In genomic region chr5:179818746-179819295, GRCh38 we compare ENCODE assay signal across 1 cellular context.
TF ChIP-seq lines count a peak whose summit lies in the region.

No MANE protein-coding gene starts in this region.

TF ChIP-seq in A549, 52 proteins besides CTCF, POLR2A, EP300 and RAD21 (continued from another document):
- TF ChIP-seq REST (IDR thresholded peaks at IDR 0.05) (no peak), GATA3 (IDR thresholded peaks at IDR 0.05; ENCODE audit: borderline replicate concordance) (peak; percentile 89), ZSCAN20 (CRISPR knock-in tag; IDR thresholded peaks at IDR 0.05) (no peak), HOXB13 (CRISPR knock-in tag; IDR thresholded peaks at IDR 0.05; ENCODE audit: low read depth) (no peak), NPAS2 (CRISPR knock-in tag; IDR thresholded peaks at IDR 0.05; ENCODE audit: borderline replicate concordance) (no peak), USF2 (IDR thresholded peaks at IDR 0.05) (peak; percentile 95), FOSB (CRISPR knock-in tag; IDR thresholded peaks at IDR 0.05) (no peak), HMGXB4 (CRISPR knock-in tag; IDR thresholded peaks at IDR 0.05; ENCODE audit: borderline replicate concordance) (no peak), CBX8 (IDR thresholded peaks at IDR 0.05) (no peak), RCOR1 (IDR thresholded peaks at IDR 0.05; ENCODE audit: low read depth, low read length) (no peak), NFE2L2 (conservative IDR thresholded peaks at IDR 0.05; ENCODE audit: low read length) (peak; percentile 55; the same call in 1 of the 2 replicates), MAFK (IDR thresholded peaks at IDR 0.05; ENCODE audit: partially characterized antibody) (peak; percentile 15), HEYL (CRISPR knock-in tag; IDR thresholded peaks at IDR 0.05) (no peak), RNF2 (IDR thresholded peaks at IDR 0.05; ENCODE audit: borderline replicate concordance, low read depth) (no peak), JUNB (IDR thresholded peaks at IDR 0.05) (peak; percentile 87), KDM5A (IDR thresholded peaks at IDR 0.05) (no peak), ZFP36 (IDR thresholded peaks at IDR 0.05; ENCODE audit: borderline replicate concordance, partially characterized antibody) (no peak), ATOH8 (CRISPR knock-in tag; IDR thresholded peaks at IDR 0.05; ENCODE audit: low read depth) (peak; percentile 30; the same call in 1 of the 2 replicates), TP53 (CRISPR knock-in tag; IDR thresholded peaks at IDR 0.05) (0 out of 2 replicates have a peak, but pooled peaks have one; percentile 0), PHF8 (IDR thresholded peaks at IDR 0.05; ENCODE audit: borderline replicate concordance, low read depth) (no peak), HDAC2 (IDR thresholded peaks at IDR 0.05) (no peak), ESRRA (IDR thresholded peaks at IDR 0.05; ENCODE audit: borderline replicate concordance, low read length) (no peak), SMC3 (IDR thresholded peaks at IDR 0.05) (no peak), TFCP2L1 (CRISPR knock-in tag; IDR thresholded peaks at IDR 0.05) (no peak; the same call in 1 of the 2 replicates), SREBF2 (IDR thresholded peaks at IDR 0.05) (no peak), MAX (IDR thresholded peaks at IDR 0.05) (0 out of 2 replicates have a peak, but pooled peaks have one; percentile 75), E2F6 (IDR thresholded peaks at IDR 0.05; ENCODE audit: borderline replicate concordance, low read depth) (peak; percentile 66), PBX3 (IDR thresholded peaks at IDR 0.05) (peak; percentile 89), ZC3H11A (IDR thresholded peaks at IDR 0.05) (no peak), RARB (CRISPR knock-in tag; IDR thresholded peaks at IDR 0.05) (peak; percentile 91), MYC (IDR thresholded peaks at IDR 0.05; ENCODE audit: borderline replicate concordance, low read length) (no peak; the same call in none of the 2 replicates), JUN (IDR thresholded peaks at IDR 0.05) (peak; percentile 96 to 99), POLR2AphosphoS2 (conservative IDR thresholded peaks at IDR 0.05; ENCODE audit: low read length) (no peak), MAZ (IDR thresholded peaks at IDR 0.05; ENCODE audit: borderline replicate concordance, low read depth, low read length) (no peak), EHF (CRISPR knock-in tag; IDR thresholded peaks at IDR 0.05) (no peak), HOXB5 (CRISPR knock-in tag; IDR thresholded peaks at IDR 0.05) (peak; percentile 19)
TF ChIP-seq in A549: peak in this region for 20.
